19 cellular contexts compared by ENCODE assay signal in the genomic region with DNA sequence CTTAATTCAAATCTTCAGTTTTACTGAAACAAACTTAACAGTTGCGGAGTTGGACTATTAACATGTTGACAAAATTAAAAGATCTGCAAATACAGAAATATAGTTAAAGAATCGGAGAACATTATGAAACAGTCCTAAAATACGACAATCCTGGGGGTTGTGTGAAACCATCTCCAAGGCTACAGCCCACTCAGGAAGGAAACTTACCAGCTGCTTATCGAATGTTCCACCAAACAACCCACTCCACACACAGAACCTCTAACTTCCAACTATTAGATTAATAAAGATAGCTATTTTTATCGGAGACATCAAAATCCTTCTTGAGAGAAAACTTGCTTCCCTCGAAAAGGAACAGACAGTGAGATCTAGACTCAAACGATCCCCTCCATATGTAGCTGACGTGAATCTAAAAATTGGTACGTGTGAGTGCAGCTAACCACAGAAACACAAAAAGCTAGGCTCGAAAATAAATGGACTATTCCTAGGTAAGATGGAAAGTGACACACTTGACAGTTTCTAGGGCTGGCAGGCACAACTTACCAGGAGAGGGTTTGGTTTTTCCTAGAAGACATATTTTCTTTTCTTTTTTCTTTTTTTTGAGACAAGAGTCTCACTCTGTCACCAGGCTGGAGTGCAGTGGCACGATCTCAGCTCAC. TPM values are rescaled to one million over a fixed set of nuclear protein-coding genes. Genes with fewer than 3 reads are reported as not detected.
A peak's percentile ranks its signal among the peaks of the same experiment; 100 is the strongest.
DNase-seq lines count a peak whose midpoint lies in the region; ATAC-seq and TF ChIP-seq lines count a peak whose summit lies in the region.
"Had no signal": no experiment of that assay in that cellular context is flagged by ENCODE, and none has a peak within 500 bp of the region (broad histone marks: within the 10 kb centered on the region; RNA-seq: fewer than 3 reads in every experiment).

No MANE protein-coding gene starts in this region.

- H3K79me1 ChIP-seq in neuronal stem cell (ENCODE audit: low read depth, low read length) = peaks cover 11% of the 10 kb centered on the region

- H3K4me3 Mint-ChIP-seq in Calu3 (ENCODE audit: low read depth, unreplicated experiment) = no peak overlapping the region
- H3K4me3 Mint-ChIP-seq in stimulated activated effector memory CD8-positive, alpha-beta T cell treated with anti-CD3 and anti-CD28 coated beads, Interleukin-12 subunit alpha, Interleukin-12 subunit beta, amount 100 ng/mL, for 72 hours = peak overlapping the region; percentile 43
- H3K4me3 Mint-ChIP-seq: activated CD4-positive, alpha-beta T cell treated with anti-CD3 and anti-CD28 coated beads, Interleukin-2, amount 10 ng/mL, durations not matched to agents 7 days and 5 days had no signal

- no CpG with 5 or more reads among the region's 11 CpGs for WGBS in neuronal stem cell (ENCODE audit: extremely low coverage in 2 of 2, insufficient read length in 2 of 2, insufficient replicate concordance in 1 of 2), 2 donors

- H3K36me3 Mint-ChIP-seq in Calu3 (ENCODE audit: insufficient read depth, unreplicated experiment) = peaks cover 67% of the 10 kb centered on the region
- peaks cover 31% of the 10 kb centered on the region for H3K36me3 Mint-ChIP-seq in stimulated activated effector memory CD8-positive, alpha-beta T cell treated with anti-CD3 and anti-CD28 coated beads, Interleukin-12 subunit alpha, Interleukin-12 subunit beta, amount 100 ng/mL, for 72 hours

- no peak overlapping the region for H4K8ac ChIP-seq in neuronal stem cell (ENCODE audit: low read depth, low read length)

- no peaks in the 10 kb centered on the region for H3K27me3 Mint-ChIP-seq in Calu3 (ENCODE audit: unreplicated experiment)

- H2BK120ac ChIP-seq in neuronal stem cell (ENCODE audit: low read depth, low read length) = no peak overlapping the region

- H3K4me2 ChIP-seq in neuronal stem cell (ENCODE audit: insufficient read depth, low read length, poor library complexity, severe bottlenecking) = no peak overlapping the region

- BruUV-seq in Calu3 (replicated peaks; lab: Mats Ljungman, UMichigan) = no TSS peak

- ATAC-seq in stimulated activated effector memory CD8-positive, alpha-beta T cell treated with anti-CD3 and anti-CD28 coated beads, Interleukin-12 subunit alpha, Interleukin-12 subunit beta, amount 100 ng/mL, for 72 hours = peak; percentile 62
- no peak for ATAC-seq in HG02885 (IDR thresholded peaks at IDR 0.05; ENCODE audit: poor library complexity, unreplicated experiment)
- ATAC-seq: esophagus mucosa, right lobe of liver had no signal

- intact Hi-C loops in Calu3 (cut with micrococcal nuclease; ENCODE audit: unreplicated experiment) = loop anchor here (10.0 kb wide), 1 partner anchor 352 kb away; a partner anchor contains a TSS
- intact Hi-C loops in dorsolateral prefrontal cortex (cut with DNase I) = loop anchor here in 1 of 2 donors (5.0 kb wide), 1 partner anchor 69 kb away; no protein-coding TSS in a partner anchor

- H3K9ac ChIP-seq in SK-N-MC (ENCODE audit: insufficient read length) = no peak overlapping the region
- H3K9ac ChIP-seq in neuronal stem cell (ENCODE audit: low read depth, low read length, poor library complexity) = no peak overlapping the region

- no peak overlapping the region for H2AK5ac ChIP-seq in neuronal stem cell (ENCODE audit: low read depth, low read length)

- no peaks in the 10 kb centered on the region for H3K9me3 Mint-ChIP-seq in Calu3 (ENCODE audit: low read depth, unreplicated experiment)
- H3K9me3 Mint-ChIP-seq in stimulated activated effector memory CD8-positive, alpha-beta T cell treated with anti-CD3 and anti-CD28 coated beads, Interleukin-12 subunit alpha, Interleukin-12 subunit beta, amount 100 ng/mL, for 72 hours = peaks cover 2% of the 10 kb centered on the region
- H3K9me3 Mint-ChIP-seq: activated CD4-positive, alpha-beta T cell treated with anti-CD3 and anti-CD28 coated beads, Interleukin-2, amount 10 ng/mL, durations not matched to agents 7 days and 5 days had no signal

- no peak overlapping the region for H2BK15ac ChIP-seq in neuronal stem cell (ENCODE audit: low read length)

- peak overlapping the region; percentile 81; the same call in 1 of the 2 replicates for H3K27ac ChIP-seq in SK-N-MC
- H3K27ac ChIP-seq in dorsolateral prefrontal cortex = peak overlapping the region in 33 of 59 donors; percentile 1 to 73 (median 29)
- no peak overlapping the region for H3K27ac ChIP-seq in neuronal stem cell (replicated peaks; ENCODE audit: low read length)
- H3K27ac ChIP-seq: SJSA1, thoracic aorta had no signal

- H4K91ac ChIP-seq in neuronal stem cell (ENCODE audit: low read depth, low read length, poor library complexity) = no peak overlapping the region

- H3K27me3 ChIP-seq in dorsolateral prefrontal cortex (no peaks in the 10 kb centered on the region), neuronal stem cell (ENCODE audit: control insufficient read depth in 3 of 3, insufficient read depth in 3 of 3, low read depth in 1 of 3, low read length in 3 of 3) (no peaks in the 10 kb centered on the region)
- H3K27me3 ChIP-seq: right lobe of liver, SJSA1 had no signal

- H3K9me3 ChIP-seq in SK-N-MC (ENCODE audit: low read depth, low read length) = no peaks in the 10 kb centered on the region
- peaks cover 0 to 2% of the 10 kb centered on the region in 2 donors for H3K9me3 ChIP-seq in neuronal stem cell (replicated peaks in 1 of 2; ENCODE audit: control insufficient read depth in 2 of 2, insufficient read depth in 1 of 2, low read depth in 1 of 2, low read length in 2 of 2)
- H3K9me3 ChIP-seq: right lobe of liver, SJSA1, thoracic aorta had no signal

- DNase-seq in Calu3 (no peak), SK-N-MC (ENCODE audit: low read depth, low spot score) (no peak), dorsolateral prefrontal cortex (no peak), DMS 273 treated with DMSO at 0.1 percent for 48 hours (lab: John Stamatoyannopoulos, UW) (no peak), neuronal stem cell (ENCODE audit: low spot score) (no peak)
- DNase-seq in stimulated activated effector memory CD8-positive, alpha-beta T cell treated with anti-CD3 and anti-CD28 coated beads, Interleukin-12 subunit alpha, Interleukin-12 subunit beta, amount 100 ng/mL, for 72 hours (ENCODE audit: low spot score in 2 of 2) = no peak
- DNase-seq: activated CD4-positive, alpha-beta T cell treated with anti-CD3 and anti-CD28 coated beads, Interleukin-2, amount 10 ng/mL, durations not matched to agents 7 days and 5 days; anterior cingulate cortex; cortex of kidney; DMS79 treated with DMSO at 0.1 percent for 48 hours; mesendoderm; NCI-H187; occipital lobe; right lobe of liver; stimulated activated CD4-positive, alpha-beta T cell treated with anti-CD3 and anti-CD28 coated beads, Interleukin-1b, Interleukin-23, amount 100 ng/mL, for 48 hours had no signal

- H2BK12ac ChIP-seq in neuronal stem cell (ENCODE audit: low read length) = no peak overlapping the region

- H2AFZ ChIP-seq in neuronal stem cell (ENCODE audit: low read length) = no peak overlapping the region

- H3K18ac ChIP-seq in neuronal stem cell (ENCODE audit: low read length) = no peak overlapping the region

- CTCF ChIA-PET in Calu3 (lab: Charles Lee) = interaction anchor here (0.6 to 0.7 kb wide), 2 partner anchors 64 to 690 kb away, joined by 3 read pairs; no protein-coding TSS in a partner anchor

- H3K36me3 ChIP-seq in SK-N-MC (ENCODE audit: insufficient read depth, low read length) = no peaks in the 10 kb centered on the region
- H3K36me3 ChIP-seq in neuronal stem cell (replicated peaks in 1 of 2; ENCODE audit: control insufficient read depth in 2 of 2, insufficient read depth in 2 of 2, low read length in 2 of 2) = peaks cover 0 to 14% of the 10 kb centered on the region in 2 donors
- H3K36me3 ChIP-seq: right lobe of liver, thoracic aorta had no signal

- H3K4me1 Mint-ChIP-seq in Calu3 (ENCODE audit: low read depth, unreplicated experiment) = peaks cover 74% of the 10 kb centered on the region
- peaks cover 91% of the 10 kb centered on the region for H3K4me1 Mint-ChIP-seq in stimulated activated effector memory CD8-positive, alpha-beta T cell treated with anti-CD3 and anti-CD28 coated beads, Interleukin-12 subunit alpha, Interleukin-12 subunit beta, amount 100 ng/mL, for 72 hours

- H3K14ac ChIP-seq in neuronal stem cell (ENCODE audit: low read length) = no peak overlapping the region

- peak overlapping the region; percentile 64 for H3K27ac Mint-ChIP-seq in Calu3 (ENCODE audit: unreplicated experiment)
- H3K27ac Mint-ChIP-seq in stimulated activated effector memory CD8-positive, alpha-beta T cell treated with anti-CD3 and anti-CD28 coated beads, Interleukin-12 subunit alpha, Interleukin-12 subunit beta, amount 100 ng/mL, for 72 hours = peak overlapping the region; percentile 81
- H3K27ac Mint-ChIP-seq: activated CD4-positive, alpha-beta T cell treated with anti-CD3 and anti-CD28 coated beads, Interleukin-2, amount 10 ng/mL, durations not matched to agents 7 days and 5 days had no signal

- H3K4me1 ChIP-seq in neuronal stem cell (ENCODE audit: control insufficient read depth in 2 of 2, insufficient read depth in 1 of 2, low read depth in 1 of 2, low read length in 2 of 2) = peaks cover 21 to 30% of the 10 kb centered on the region in 2 donors

- no peak overlapping the region for H3K4ac ChIP-seq in neuronal stem cell (ENCODE audit: low read length)

- TF ChIP-seq CTCF in Calu3 (IDR thresholded peaks at IDR 0.05; ENCODE audit: unreplicated experiment) (no peak), dorsolateral prefrontal cortex (IDR thresholded peaks at IDR 0.05 in 54 of 56, conservative IDR thresholded peaks at IDR 0.05 in 2 of 56; ENCODE audit: low read depth in 1 of 56, partially characterized antibody in 56 of 56) (no peak)

- H3K4me3 ChIP-seq in SK-N-MC = no peak overlapping the region
- no peak overlapping the region for H3K4me3 ChIP-seq in dorsolateral prefrontal cortex
- no peak overlapping the region for H3K4me3 ChIP-seq in neuronal stem cell (ENCODE audit: low read length in 2 of 2)
- H3K4me3 ChIP-seq: right lobe of liver, SJSA1, thoracic aorta had no signal

- H3K23ac ChIP-seq in neuronal stem cell (ENCODE audit: low read depth, low read length, poor library complexity) = no peak overlapping the region

- H2BK5ac ChIP-seq in neuronal stem cell (ENCODE audit: low read length) = no peak overlapping the region

RNA-seq across cellular contexts. Expression of a gene that starts 12.9 kb away (rescaled TPM):
- total RNA-seq in Calu3 (2022) (104 and 118 TPM in 2 replicates), dorsolateral prefrontal cortex (10 to 100 TPM; 15.8 to 35.3 (median 22.0) TPM)
- polyA plus RNA-seq in neuronal stem cell (2013, experiment 1 of 2) = 26.4 TPM
- 26.7 TPM for polyA plus RNA-seq in neuronal stem cell (2013, experiment 2 of 2)

RNA-seq across cellular contexts. Expression of a gene that starts 47.8 kb away (rescaled TPM):
- total RNA-seq in Calu3 (2022) (234 and 246 TPM in 2 replicates), dorsolateral prefrontal cortex (100 to 1,000 TPM in 104 of 120 experiments, 10 to 100 TPM in 16; 38.9 to 309 (median 147) TPM)
- polyA plus RNA-seq in neuronal stem cell (2013, experiment 1 of 2) = 16.8 TPM
- 16.3 TPM for polyA plus RNA-seq in neuronal stem cell (2013, experiment 2 of 2)
